ENCODE assay signal across 1 cellular context in the genomic region with DNA sequence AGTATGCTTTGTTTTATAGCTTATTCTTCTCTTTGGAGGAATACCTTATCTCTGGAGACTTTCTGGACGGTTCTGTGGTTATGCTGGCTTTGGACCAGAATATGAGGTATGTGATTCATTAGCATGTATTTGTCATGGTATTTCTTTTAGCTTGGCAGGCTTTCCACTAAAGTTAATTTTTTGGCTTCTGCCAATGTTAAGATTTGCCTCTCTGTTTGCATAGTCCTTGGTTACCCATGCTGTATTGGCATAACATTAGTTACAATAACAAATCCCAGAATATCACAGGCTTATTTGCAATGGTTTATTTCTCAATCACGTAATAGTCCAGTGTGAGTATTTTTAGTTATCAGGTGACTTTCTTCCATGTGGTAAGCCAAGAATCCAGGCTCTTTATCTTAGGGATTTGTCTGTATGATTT.
A peak's percentile ranks its signal among the peaks of the same experiment; 100 is the strongest.
TF ChIP-seq lines count a peak whose summit lies in the region.

No MANE protein-coding gene starts in this region.

TF ChIP-seq in SK-N-SH, 30 proteins besides CTCF, POLR2A, EP300 and RAD21 (continued from another document):
- TF ChIP-seq IRF3 (IDR thresholded peaks at IDR 0.05; ENCODE audit: low read depth, low read length) (no peak), POLR2AphosphoS5 (IDR thresholded peaks at IDR 0.05; ENCODE audit: low read depth, low read length) (peak; percentile 15; the same call in 1 of the 2 replicates), RXRA (IDR thresholded peaks at IDR 0.05; ENCODE audit: borderline replicate concordance, low read depth) (no peak), RCOR1 (IDR thresholded peaks at IDR 0.05; ENCODE audit: low read length) (no peak), SIN3A (IDR thresholded peaks at IDR 0.05; ENCODE audit: borderline replicate concordance, low read depth, low read length) (no peak), ZBTB33 (IDR thresholded peaks at IDR 0.05; ENCODE audit: borderline replicate concordance, low read depth) (no peak), ELF1 (IDR thresholded peaks at IDR 0.05) (no peak), GATA2 (CRISPR knock-in tag; IDR thresholded peaks at IDR 0.05) (no peak)
- TF ChIP-seq, protein P1, sequence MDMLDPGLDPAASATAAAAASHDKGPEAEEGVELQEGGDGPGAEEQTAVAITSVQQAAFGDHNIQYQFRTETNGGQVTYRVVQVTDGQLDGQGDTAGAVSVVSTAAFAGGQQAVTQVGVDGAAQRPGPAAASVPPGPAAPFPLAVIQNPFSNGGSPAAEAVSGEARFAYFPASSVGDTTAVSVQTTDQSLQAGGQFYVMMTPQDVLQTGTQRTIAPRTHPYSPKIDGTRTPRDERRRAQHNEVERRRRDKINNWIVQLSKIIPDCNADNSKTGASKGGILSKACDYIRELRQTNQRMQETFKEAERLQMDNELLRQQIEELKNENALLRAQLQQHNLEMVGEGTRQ (IDR thresholded peaks at IDR 0.05; ENCODE audit: borderline replicate concordance, low read depth, low read length): no peak
TF ChIP-seq in SK-N-SH: peak in this region for 2.
